ENCODE assay signal across 1 cellular context in the genomic region with DNA sequence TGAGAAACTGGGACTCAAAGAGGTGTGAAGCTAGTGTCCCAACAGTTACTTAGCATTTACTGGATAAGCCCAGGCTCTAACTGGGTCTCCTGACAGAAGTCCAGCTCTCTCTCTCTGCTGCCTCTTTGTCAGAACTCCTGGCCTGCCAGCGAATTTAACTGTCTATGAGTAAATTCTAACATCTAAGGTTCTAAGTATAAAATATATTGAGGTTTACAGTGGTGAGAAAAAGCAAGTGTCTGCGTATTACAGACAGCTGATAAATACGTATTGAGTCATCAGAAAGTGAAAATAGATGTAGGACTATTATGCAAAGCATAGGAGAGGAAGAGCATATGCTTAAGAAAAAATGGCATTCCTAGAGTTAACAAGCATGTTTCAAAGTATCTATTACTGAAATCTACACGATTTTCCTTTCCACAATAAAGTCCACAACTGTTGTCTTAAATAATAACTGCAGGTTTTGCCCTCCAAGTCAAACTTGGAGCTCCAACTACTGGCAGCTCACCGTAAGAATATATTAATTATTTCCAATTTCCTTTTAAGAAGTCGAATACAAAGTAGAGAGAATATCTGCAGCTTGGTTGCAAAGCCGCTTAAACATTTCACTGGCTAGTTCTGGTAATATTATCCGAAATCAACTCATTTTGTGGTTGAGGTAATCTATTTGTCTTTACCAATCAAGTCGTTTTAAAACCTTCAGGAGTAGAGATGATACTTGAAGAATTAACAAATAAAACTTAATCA.
TF ChIP-seq lines count a peak whose summit lies in the region.

No MANE protein-coding gene starts in this region.

TF ChIP-seq in GM12878, 131 proteins besides CTCF, POLR2A, EP300 and RAD21 (continued from another document):
- no peak for TF ChIP-seq CEBPB (IDR thresholded peaks at IDR 0.05; ENCODE audit: borderline replicate concordance in 1 of 2, low read depth in 2 of 2, low read length in 2 of 2)
- no peak for TF ChIP-seq CBX5 (IDR thresholded peaks at IDR 0.05; ENCODE audit: low read depth)
- TF ChIP-seq, protein P1, sequence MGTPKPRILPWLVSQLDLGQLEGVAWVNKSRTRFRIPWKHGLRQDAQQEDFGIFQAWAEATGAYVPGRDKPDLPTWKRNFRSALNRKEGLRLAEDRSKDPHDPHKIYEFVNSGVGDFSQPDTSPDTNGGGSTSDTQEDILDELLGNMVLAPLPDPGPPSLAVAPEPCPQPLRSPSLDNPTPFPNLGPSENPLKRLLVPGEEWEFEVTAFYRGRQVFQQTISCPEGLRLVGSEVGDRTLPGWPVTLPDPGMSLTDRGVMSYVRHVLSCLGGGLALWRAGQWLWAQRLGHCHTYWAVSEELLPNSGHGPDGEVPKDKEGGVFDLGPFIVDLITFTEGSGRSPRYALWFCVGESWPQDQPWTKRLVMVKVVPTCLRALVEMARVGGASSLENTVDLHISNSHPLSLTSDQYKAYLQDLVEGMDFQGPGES (IDR thresholded peaks at IDR 0.05): no peak
- TF ChIP-seq, protein P2, sequence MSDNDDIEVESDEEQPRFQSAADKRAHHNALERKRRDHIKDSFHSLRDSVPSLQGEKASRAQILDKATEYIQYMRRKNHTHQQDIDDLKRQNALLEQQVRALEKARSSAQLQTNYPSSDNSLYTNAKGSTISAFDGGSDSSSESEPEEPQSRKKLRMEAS (IDR thresholded peaks at IDR 0.05; ENCODE audit: low read depth, low read length): no peak
- no peak for TF ChIP-seq ATF7 (IDR thresholded peaks at IDR 0.05; ENCODE audit: low read depth)
- TF ChIP-seq ZNF24 (IDR thresholded peaks at IDR 0.05): no peak
- peak; percentile 28 for TF ChIP-seq JUNB (IDR thresholded peaks at IDR 0.05)
- TF ChIP-seq BMI1 (IDR thresholded peaks at IDR 0.05; ENCODE audit: borderline replicate concordance): peak; percentile 29; the same call in 1 of the 2 replicates
- TF ChIP-seq, protein P3, sequence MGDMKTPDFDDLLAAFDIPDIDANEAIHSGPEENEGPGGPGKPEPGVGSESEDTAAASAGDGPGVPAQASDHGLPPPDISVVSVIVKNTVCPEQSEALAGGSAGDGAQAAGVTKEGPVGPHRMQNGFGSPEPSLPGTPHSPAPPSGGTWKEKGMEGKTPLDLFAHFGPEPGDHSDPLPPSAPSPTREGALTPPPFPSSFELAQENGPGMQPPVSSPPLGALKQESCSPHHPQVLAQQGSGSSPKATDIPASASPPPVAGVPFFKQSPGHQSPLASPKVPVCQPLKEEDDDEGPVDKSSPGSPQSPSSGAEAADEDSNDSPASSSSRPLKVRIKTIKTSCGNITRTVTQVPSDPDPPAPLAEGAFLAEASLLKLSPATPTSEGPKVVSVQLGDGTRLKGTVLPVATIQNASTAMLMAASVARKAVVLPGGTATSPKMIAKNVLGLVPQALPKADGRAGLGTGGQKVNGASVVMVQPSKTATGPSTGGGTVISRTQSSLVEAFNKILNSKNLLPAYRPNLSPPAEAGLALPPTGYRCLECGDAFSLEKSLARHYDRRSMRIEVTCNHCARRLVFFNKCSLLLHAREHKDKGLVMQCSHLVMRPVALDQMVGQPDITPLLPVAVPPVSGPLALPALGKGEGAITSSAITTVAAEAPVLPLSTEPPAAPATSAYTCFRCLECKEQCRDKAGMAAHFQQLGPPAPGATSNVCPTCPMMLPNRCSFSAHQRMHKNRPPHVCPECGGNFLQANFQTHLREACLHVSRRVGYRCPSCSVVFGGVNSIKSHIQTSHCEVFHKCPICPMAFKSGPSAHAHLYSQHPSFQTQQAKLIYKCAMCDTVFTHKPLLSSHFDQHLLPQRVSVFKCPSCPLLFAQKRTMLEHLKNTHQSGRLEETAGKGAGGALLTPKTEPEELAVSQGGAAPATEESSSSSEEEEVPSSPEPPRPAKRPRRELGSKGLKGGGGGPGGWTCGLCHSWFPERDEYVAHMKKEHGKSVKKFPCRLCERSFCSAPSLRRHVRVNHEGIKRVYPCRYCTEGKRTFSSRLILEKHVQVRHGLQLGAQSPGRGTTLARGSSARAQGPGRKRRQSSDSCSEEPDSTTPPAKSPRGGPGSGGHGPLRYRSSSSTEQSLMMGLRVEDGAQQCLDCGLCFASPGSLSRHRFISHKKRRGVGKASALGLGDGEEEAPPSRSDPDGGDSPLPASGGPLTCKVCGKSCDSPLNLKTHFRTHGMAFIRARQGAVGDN (IDR thresholded peaks at IDR 0.05): no peak
- TF ChIP-seq, protein P4, sequence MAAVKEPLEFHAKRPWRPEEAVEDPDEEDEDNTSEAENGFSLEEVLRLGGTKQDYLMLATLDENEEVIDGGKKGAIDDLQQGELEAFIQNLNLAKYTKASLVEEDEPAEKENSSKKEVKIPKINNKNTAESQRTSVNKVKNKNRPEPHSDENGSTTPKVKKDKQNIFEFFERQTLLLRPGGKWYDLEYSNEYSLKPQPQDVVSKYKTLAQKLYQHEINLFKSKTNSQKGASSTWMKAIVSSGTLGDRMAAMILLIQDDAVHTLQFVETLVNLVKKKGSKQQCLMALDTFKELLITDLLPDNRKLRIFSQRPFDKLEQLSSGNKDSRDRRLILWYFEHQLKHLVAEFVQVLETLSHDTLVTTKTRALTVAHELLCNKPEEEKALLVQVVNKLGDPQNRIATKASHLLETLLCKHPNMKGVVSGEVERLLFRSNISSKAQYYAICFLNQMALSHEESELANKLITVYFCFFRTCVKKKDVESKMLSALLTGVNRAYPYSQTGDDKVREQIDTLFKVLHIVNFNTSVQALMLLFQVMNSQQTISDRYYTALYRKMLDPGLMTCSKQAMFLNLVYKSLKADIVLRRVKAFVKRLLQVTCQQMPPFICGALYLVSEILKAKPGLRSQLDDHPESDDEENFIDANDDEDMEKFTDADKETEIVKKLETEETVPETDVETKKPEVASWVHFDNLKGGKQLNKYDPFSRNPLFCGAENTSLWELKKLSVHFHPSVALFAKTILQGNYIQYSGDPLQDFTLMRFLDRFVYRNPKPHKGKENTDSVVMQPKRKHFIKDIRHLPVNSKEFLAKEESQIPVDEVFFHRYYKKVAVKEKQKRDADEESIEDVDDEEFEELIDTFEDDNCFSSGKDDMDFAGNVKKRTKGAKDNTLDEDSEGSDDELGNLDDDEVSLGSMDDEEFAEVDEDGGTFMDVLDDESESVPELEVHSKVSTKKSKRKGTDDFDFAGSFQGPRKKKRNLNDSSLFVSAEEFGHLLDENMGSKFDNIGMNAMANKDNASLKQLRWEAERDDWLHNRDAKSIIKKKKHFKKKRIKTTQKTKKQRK (IDR thresholded peaks at IDR 0.05; ENCODE audit: low read depth, low read length): no peak
- TF ChIP-seq EGR1 (IDR thresholded peaks at IDR 0.05; ENCODE audit: borderline replicate concordance in 1 of 2, low read depth in 2 of 2, low read length in 2 of 2): no peak
- TF ChIP-seq NBN (IDR thresholded peaks at IDR 0.05): no peak
- no peak for TF ChIP-seq BRCA1 (IDR thresholded peaks at IDR 0.05; ENCODE audit: low read depth, low read length)
- TF ChIP-seq NRF1 (conservative IDR thresholded peaks at IDR 0.05; ENCODE audit: low read depth, low read length): no peak
- TF ChIP-seq, protein P5, sequence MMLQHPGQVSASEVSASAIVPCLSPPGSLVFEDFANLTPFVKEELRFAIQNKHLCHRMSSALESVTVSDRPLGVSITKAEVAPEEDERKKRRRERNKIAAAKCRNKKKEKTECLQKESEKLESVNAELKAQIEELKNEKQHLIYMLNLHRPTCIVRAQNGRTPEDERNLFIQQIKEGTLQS (IDR thresholded peaks at IDR 0.05; ENCODE audit: borderline replicate concordance, extremely low read depth, low read depth, low read length): no peak
- TF ChIP-seq STAT3 (IDR thresholded peaks at IDR 0.05; ENCODE audit: low read depth, low read length): no peak
- no peak for TF ChIP-seq TBL1XR1 (IDR thresholded peaks at IDR 0.05; ENCODE audit: low read depth, low read length)
- TF ChIP-seq, protein P6, sequence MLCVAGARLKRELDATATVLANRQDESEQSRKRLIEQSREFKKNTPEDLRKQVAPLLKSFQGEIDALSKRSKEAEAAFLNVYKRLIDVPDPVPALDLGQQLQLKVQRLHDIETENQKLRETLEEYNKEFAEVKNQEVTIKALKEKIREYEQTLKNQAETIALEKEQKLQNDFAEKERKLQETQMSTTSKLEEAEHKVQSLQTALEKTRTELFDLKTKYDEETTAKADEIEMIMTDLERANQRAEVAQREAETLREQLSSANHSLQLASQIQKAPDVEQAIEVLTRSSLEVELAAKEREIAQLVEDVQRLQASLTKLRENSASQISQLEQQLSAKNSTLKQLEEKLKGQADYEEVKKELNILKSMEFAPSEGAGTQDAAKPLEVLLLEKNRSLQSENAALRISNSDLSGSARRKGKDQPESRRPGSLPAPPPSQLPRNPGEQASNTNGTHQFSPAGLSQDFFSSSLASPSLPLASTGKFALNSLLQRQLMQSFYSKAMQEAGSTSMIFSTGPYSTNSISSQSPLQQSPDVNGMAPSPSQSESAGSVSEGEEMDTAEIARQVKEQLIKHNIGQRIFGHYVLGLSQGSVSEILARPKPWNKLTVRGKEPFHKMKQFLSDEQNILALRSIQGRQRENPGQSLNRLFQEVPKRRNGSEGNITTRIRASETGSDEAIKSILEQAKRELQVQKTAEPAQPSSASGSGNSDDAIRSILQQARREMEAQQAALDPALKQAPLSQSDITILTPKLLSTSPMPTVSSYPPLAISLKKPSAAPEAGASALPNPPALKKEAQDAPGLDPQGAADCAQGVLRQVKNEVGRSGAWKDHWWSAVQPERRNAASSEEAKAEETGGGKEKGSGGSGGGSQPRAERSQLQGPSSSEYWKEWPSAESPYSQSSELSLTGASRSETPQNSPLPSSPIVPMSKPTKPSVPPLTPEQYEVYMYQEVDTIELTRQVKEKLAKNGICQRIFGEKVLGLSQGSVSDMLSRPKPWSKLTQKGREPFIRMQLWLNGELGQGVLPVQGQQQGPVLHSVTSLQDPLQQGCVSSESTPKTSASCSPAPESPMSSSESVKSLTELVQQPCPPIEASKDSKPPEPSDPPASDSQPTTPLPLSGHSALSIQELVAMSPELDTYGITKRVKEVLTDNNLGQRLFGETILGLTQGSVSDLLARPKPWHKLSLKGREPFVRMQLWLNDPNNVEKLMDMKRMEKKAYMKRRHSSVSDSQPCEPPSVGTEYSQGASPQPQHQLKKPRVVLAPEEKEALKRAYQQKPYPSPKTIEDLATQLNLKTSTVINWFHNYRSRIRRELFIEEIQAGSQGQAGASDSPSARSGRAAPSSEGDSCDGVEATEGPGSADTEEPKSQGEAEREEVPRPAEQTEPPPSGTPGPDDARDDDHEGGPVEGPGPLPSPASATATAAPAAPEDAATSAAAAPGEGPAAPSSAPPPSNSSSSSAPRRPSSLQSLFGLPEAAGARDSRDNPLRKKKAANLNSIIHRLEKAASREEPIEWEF (IDR thresholded peaks at IDR 0.05; ENCODE audit: insufficient replicate concordance, low read depth, low read length): peak; percentile 37
- no peak for TF ChIP-seq TAF1 (IDR thresholded peaks at IDR 0.05; ENCODE audit: borderline replicate concordance, low read depth, low read length)
- no peak for TF ChIP-seq SRF (IDR thresholded peaks at IDR 0.05; ENCODE audit: low read depth in 2 of 2, low read length in 2 of 2)
- TF ChIP-seq SIX5 (IDR thresholded peaks at IDR 0.05; ENCODE audit: low read depth, low read length, severe bottlenecking): no peak
- no peak for TF ChIP-seq NR2F1 (conservative IDR thresholded peaks at IDR 0.05)
- no peak for TF ChIP-seq YBX1 (IDR thresholded peaks at IDR 0.05)
- TF ChIP-seq SMARCA5 (IDR thresholded peaks at IDR 0.05): no peak
- TF ChIP-seq POU2F2 (IDR thresholded peaks at IDR 0.05; ENCODE audit: borderline replicate concordance, low read depth, low read length): peak; percentile 54; the same call in 1 of the 3 replicates
- TF ChIP-seq CREB1 (IDR thresholded peaks at IDR 0.05; ENCODE audit: low read depth): peak; percentile 68; the same call in 1 of the 2 replicates
- no peak for TF ChIP-seq WRNIP1 (IDR thresholded peaks at IDR 0.05; ENCODE audit: borderline replicate concordance, low read depth, low read length)
- no peak for TF ChIP-seq KLF5 (IDR thresholded peaks at IDR 0.05; ENCODE audit: partially characterized antibody)
- TF ChIP-seq ZNF207 (IDR thresholded peaks at IDR 0.05; ENCODE audit: borderline replicate concordance): no peak
- TF ChIP-seq RUNX3 (IDR thresholded peaks at IDR 0.05; ENCODE audit: low read length): 0 out of 2 replicates have a peak, but pooled peaks have one; percentile 9
- no peak for TF ChIP-seq TARDBP (IDR thresholded peaks at IDR 0.05; ENCODE audit: borderline replicate concordance)
- no peak for TF ChIP-seq RB1 (IDR thresholded peaks at IDR 0.05; ENCODE audit: borderline replicate concordance)
- no peak for TF ChIP-seq NFIC (IDR thresholded peaks at IDR 0.05; ENCODE audit: low read depth, low read length)
- no peak for TF ChIP-seq JUND (IDR thresholded peaks at IDR 0.05; ENCODE audit: low read depth, low read length)
- TF ChIP-seq FOXK2 (IDR thresholded peaks at IDR 0.05): no peak
- TF ChIP-seq, protein P7, sequence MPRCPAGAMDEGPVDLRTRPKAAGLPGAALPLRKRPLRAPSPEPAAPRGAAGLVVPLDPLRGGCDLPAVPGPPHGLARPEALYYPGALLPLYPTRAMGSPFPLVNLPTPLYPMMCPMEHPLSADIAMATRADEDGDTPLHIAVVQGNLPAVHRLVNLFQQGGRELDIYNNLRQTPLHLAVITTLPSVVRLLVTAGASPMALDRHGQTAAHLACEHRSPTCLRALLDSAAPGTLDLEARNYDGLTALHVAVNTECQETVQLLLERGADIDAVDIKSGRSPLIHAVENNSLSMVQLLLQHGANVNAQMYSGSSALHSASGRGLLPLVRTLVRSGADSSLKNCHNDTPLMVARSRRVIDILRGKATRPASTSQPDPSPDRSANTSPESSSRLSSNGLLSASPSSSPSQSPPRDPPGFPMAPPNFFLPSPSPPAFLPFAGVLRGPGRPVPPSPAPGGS (IDR thresholded peaks at IDR 0.05; ENCODE audit: borderline replicate concordance, insufficient read depth, low read depth, low read length, poor library complexity, severe bottlenecking): no peak
- no peak for TF ChIP-seq NFYA (IDR thresholded peaks at IDR 0.05; ENCODE audit: borderline replicate concordance, low read depth, low read length)
- TF ChIP-seq IRF4 (IDR thresholded peaks at IDR 0.05; ENCODE audit: low read depth, low read length): no peak
- TF ChIP-seq, protein P8, sequence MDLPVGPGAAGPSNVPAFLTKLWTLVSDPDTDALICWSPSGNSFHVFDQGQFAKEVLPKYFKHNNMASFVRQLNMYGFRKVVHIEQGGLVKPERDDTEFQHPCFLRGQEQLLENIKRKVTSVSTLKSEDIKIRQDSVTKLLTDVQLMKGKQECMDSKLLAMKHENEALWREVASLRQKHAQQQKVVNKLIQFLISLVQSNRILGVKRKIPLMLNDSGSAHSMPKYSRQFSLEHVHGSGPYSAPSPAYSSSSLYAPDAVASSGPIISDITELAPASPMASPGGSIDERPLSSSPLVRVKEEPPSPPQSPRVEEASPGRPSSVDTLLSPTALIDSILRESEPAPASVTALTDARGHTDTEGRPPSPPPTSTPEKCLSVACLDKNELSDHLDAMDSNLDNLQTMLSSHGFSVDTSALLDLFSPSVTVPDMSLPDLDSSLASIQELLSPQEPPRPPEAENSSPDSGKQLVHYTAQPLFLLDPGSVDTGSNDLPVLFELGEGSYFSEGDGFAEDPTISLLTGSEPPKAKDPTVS (IDR thresholded peaks at IDR 0.05; ENCODE audit: low read depth, low read length): no peak
- no peak for TF ChIP-seq PAX8 (IDR thresholded peaks at IDR 0.05)
- no peak for TF ChIP-seq PML (IDR thresholded peaks at IDR 0.05; ENCODE audit: low read length)
- TF ChIP-seq BACH1 (IDR thresholded peaks at IDR 0.05; ENCODE audit: borderline replicate concordance): no peak
